10 cellular contexts compared by ENCODE assay signal in the genomic region with DNA sequence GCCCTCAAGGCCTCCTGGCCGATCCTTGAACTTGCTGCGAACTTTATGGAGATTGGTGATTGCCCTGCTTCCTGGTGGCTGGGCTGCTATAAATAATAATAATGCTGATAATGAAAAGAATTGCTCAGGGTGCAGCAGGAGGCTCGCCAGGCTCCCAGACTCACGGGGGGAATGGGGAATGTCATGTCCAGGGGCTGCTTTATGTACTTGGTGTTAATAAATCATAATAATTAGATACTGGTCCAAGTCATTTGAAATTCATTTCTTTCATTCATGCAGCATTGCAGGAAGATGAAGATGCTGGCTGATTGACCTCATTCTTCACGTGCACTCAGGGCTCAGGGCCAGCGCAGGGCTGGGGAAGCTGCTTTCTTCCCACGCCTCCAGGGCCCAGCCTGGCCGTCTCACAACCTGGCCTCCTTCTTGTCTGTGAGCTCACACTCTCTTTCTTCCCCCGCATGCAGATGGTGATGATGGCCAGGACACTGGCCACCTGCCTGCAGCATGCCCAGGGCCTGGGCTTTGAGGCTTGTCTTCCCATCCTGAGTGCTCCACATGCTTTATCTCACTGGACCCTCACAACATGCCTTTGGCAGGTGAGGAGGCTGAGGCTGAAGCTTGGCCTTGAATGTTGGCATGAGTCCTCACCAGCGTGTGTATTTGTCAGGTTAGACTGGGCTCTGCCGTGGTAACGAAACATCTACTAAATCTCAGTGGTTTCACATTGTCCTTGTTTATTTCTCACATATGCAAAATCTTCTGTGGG.
DNase-seq lines count a peak whose midpoint lies in the region; ATAC-seq and TF ChIP-seq lines count a peak whose summit lies in the region.
"Had no signal": no experiment of that assay in that cellular context is flagged by ENCODE, and none has a peak within 500 bp of the region (broad histone marks: within the 10 kb centered on the region; RNA-seq: fewer than 3 reads in every experiment).

No MANE protein-coding gene starts in this region.

- no peaks in the 10 kb centered on the region for H3K27me3 ChIP-seq in stomach smooth muscle (ENCODE audit: control insufficient read depth in 1 of 2, insufficient read depth in 2 of 2, low read length in 2 of 2)

- peak overlapping the region; percentile 37 for H3K27ac ChIP-seq in stomach smooth muscle (ENCODE audit: low read length)

- ATAC-seq in GM19438 (IDR thresholded peaks at IDR 0.05; ENCODE audit: low read depth, unreplicated experiment) (peak; percentile 61), HG03439 (IDR thresholded peaks at IDR 0.05; ENCODE audit: unreplicated experiment) (peak; percentile 81)
- ATAC-seq: naive thymus-derived CD4-positive, alpha-beta T cell had no signal

- no peak overlapping the region for H3K9ac ChIP-seq in stomach smooth muscle (ENCODE audit: low read length in 2 of 2)

- no peak for TF ChIP-seq CTCF in fibroblast of pulmonary artery (IDR thresholded peaks at IDR 0.05; ENCODE audit: low read length, missing control alignments)

- peak; percentile 87 for DNase-seq in fibroblast of pulmonary artery (ENCODE audit: low read depth)
- DNase-seq in CD1c-positive myeloid dendritic cell (ENCODE audit: extremely low spot score): no peak
- no peak for DNase-seq in superior temporal gyrus (ENCODE audit: extremely low spot score)
- no peak for DNase-seq in activated T-cell treated with anti-CD3 and anti-CD28 coated beads for 4 hours
- DNase-seq in hepatic stellate cell (ENCODE audit: low spot score): no peak
- DNase-seq: naive thymus-derived CD4-positive, alpha-beta T cell; NCI-H1436 had no signal

- peaks cover 15% of the 10 kb centered on the region for H3K4me1 ChIP-seq in stomach smooth muscle (ENCODE audit: control insufficient read depth, insufficient read depth, low read length)

- no peaks in the 10 kb centered on the region for H3K36me3 ChIP-seq in stomach smooth muscle (ENCODE audit: control insufficient read depth in 2 of 2, insufficient read depth in 2 of 2, low read length in 2 of 2)

- H3K4me3 ChIP-seq in fibroblast of pulmonary artery (replicated peaks; ENCODE audit: low read depth, low read length): no peak overlapping the region
- H3K4me3 ChIP-seq in stomach smooth muscle (ENCODE audit: low read length in 2 of 2): no peak overlapping the region

- H3K9me3 ChIP-seq in stomach smooth muscle (ENCODE audit: control insufficient read depth in 2 of 2, low read length in 2 of 2): no peaks in the 10 kb centered on the region
